Comparison of ENCODE assay signal across 1 cellular context in the genomic region with DNA sequence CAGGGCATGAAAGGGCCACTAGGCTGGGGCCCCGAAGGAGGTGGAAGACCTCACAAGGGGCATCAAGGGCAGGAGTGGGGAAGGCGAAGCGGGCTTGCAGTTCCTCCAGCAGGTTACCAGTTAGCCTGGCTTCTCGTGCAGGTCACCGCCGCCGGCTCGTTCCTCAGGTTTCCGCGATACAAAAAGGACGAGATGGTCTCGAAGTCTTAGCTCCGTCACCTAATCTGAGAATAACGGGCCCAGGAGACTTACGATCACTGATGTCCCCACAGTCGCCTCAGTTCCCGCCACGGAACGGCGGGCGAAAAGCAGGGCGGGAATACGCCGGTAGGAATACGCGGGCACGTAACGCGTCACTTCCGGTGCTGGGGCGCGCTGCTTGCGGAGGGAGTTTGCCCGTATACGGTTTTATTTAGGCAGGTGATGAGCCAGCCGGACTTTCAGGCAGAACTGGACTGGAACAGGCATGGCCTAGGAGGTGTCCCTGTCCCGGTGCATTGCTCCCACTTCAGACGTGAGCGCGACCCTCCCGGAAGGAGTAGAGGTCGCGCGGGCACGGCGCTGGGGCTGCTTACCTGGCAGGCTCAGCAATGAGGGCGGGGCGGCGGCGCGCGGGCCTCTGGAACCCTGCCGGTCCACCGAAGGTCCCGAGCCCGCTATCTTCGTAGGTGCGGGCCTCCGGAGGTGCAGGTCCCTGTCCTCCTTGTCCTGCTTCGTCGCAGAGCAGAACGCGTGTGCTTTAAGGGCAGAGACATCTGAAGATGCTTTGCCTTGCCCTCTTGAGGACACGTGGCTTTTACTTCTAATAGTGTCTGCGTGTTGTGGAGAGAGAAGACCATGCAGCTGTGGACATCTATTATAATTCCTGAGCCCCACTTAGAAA.
TF ChIP-seq lines count a peak whose summit lies in the region.

A gene with protein sequence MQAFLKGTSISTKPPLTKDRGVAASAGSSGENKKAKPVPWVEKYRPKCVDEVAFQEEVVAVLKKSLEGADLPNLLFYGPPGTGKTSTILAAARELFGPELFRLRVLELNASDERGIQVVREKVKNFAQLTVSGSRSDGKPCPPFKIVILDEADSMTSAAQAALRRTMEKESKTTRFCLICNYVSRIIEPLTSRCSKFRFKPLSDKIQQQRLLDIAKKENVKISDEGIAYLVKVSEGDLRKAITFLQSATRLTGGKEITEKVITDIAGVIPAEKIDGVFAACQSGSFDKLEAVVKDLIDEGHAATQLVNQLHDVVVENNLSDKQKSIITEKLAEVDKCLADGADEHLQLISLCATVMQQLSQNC (minus strand): TSS at position 310 of the 883 bp plus-strand sequence. CDS start 1,769 bp downstream, outside the sequence.

TF ChIP-seq in HepG2, 621 proteins besides CTCF, POLR2A, EP300 and RAD21 (continued from another document and continues in another):
- TF ChIP-seq, protein P1, sequence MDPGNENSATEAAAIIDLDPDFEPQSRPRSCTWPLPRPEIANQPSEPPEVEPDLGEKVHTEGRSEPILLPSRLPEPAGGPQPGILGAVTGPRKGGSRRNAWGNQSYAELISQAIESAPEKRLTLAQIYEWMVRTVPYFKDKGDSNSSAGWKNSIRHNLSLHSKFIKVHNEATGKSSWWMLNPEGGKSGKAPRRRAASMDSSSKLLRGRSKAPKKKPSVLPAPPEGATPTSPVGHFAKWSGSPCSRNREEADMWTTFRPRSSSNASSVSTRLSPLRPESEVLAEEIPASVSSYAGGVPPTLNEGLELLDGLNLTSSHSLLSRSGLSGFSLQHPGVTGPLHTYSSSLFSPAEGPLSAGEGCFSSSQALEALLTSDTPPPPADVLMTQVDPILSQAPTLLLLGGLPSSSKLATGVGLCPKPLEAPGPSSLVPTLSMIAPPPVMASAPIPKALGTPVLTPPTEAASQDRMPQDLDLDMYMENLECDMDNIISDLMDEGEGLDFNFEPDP (CRISPR knock-in tag; conservative IDR thresholded peaks at IDR 0.05) = 0 out of 2 replicates have a peak, but pooled peaks have one; percentile 86
- TF ChIP-seq MXI1 (IDR thresholded peaks at IDR 0.05; ENCODE audit: borderline replicate concordance, low read depth, low read length) (peak; percentile 43; the same call in 1 of the 3 replicates), XRCC5 (optimal IDR thresholded peaks at IDR 0.05; ENCODE audit: low read length) (peak; percentile 73), ZNF33A (CRISPR knock-in tag; IDR thresholded peaks at IDR 0.05; ENCODE audit: borderline replicate concordance) (no peak), RNF2 (conservative IDR thresholded peaks at IDR 0.05; ENCODE audit: low read depth) (no peak), ZSCAN21 (CRISPR knock-in tag; IDR thresholded peaks at IDR 0.05; ENCODE audit: borderline replicate concordance) (peak; percentile 44; the same call in 1 of the 2 replicates), STAG1 (CRISPR knock-in tag; IDR thresholded peaks at IDR 0.05) (0 out of 2 replicates have a peak, but pooled peaks have one; percentile 1), REPIN1 (CRISPR knock-in tag; IDR thresholded peaks at IDR 0.05; ENCODE audit: borderline replicate concordance, low read depth) (peak; percentile 76; the same call in 1 of the 2 replicates), ZNF782 (CRISPR knock-in tag; IDR thresholded peaks at IDR 0.05; ENCODE audit: borderline replicate concordance) (no peak), ZNF367 (CRISPR knock-in tag; IDR thresholded peaks at IDR 0.05; ENCODE audit: borderline replicate concordance) (no peak), FOXJ3 (CRISPR knock-in tag; IDR thresholded peaks at IDR 0.05; ENCODE audit: borderline replicate concordance) (no peak), CHD2 (IDR thresholded peaks at IDR 0.05; ENCODE audit: low read depth, low read length) (no peak), ZNF326 (CRISPR knock-in tag; IDR thresholded peaks at IDR 0.05; ENCODE audit: borderline replicate concordance) (no peak), MAFF (IDR thresholded peaks at IDR 0.05; ENCODE audit: low read depth, low read length) (no peak), ATF1 (CRISPR knock-in tag; IDR thresholded peaks at IDR 0.05) (peak; percentile 95), REL (CRISPR knock-in tag; conservative IDR thresholded peaks at IDR 0.05) (0 out of 2 replicates have a peak, but pooled peaks have one; percentile 68), ONECUT2 (CRISPR knock-in tag; IDR thresholded peaks at IDR 0.05) (no peak)
- TF ChIP-seq, protein P2, sequence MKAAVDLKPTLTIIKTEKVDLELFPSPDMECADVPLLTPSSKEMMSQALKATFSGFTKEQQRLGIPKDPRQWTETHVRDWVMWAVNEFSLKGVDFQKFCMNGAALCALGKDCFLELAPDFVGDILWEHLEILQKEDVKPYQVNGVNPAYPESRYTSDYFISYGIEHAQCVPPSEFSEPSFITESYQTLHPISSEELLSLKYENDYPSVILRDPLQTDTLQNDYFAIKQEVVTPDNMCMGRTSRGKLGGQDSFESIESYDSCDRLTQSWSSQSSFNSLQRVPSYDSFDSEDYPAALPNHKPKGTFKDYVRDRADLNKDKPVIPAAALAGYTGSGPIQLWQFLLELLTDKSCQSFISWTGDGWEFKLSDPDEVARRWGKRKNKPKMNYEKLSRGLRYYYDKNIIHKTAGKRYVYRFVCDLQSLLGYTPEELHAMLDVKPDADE (CRISPR knock-in tag; IDR thresholded peaks at IDR 0.05) = no peak
- TF ChIP-seq, protein P3, sequence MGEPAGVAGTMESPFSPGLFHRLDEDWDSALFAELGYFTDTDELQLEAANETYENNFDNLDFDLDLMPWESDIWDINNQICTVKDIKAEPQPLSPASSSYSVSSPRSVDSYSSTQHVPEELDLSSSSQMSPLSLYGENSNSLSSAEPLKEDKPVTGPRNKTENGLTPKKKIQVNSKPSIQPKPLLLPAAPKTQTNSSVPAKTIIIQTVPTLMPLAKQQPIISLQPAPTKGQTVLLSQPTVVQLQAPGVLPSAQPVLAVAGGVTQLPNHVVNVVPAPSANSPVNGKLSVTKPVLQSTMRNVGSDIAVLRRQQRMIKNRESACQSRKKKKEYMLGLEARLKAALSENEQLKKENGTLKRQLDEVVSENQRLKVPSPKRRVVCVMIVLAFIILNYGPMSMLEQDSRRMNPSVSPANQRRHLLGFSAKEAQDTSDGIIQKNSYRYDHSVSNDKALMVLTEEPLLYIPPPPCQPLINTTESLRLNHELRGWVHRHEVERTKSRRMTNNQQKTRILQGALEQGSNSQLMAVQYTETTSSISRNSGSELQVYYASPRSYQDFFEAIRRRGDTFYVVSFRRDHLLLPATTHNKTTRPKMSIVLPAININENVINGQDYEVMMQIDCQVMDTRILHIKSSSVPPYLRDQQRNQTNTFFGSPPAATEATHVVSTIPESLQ (CRISPR knock-in tag; conservative IDR thresholded peaks at IDR 0.05) = no peak
- TF ChIP-seq, protein P4, sequence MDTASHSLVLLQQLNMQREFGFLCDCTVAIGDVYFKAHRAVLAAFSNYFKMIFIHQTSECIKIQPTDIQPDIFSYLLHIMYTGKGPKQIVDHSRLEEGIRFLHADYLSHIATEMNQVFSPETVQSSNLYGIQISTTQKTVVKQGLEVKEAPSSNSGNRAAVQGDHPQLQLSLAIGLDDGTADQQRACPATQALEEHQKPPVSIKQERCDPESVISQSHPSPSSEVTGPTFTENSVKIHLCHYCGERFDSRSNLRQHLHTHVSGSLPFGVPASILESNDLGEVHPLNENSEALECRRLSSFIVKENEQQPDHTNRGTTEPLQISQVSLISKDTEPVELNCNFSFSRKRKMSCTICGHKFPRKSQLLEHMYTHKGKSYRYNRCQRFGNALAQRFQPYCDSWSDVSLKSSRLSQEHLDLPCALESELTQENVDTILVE (CRISPR knock-in tag; IDR thresholded peaks at IDR 0.05) = peak; percentile 85
- TF ChIP-seq, protein P5, sequence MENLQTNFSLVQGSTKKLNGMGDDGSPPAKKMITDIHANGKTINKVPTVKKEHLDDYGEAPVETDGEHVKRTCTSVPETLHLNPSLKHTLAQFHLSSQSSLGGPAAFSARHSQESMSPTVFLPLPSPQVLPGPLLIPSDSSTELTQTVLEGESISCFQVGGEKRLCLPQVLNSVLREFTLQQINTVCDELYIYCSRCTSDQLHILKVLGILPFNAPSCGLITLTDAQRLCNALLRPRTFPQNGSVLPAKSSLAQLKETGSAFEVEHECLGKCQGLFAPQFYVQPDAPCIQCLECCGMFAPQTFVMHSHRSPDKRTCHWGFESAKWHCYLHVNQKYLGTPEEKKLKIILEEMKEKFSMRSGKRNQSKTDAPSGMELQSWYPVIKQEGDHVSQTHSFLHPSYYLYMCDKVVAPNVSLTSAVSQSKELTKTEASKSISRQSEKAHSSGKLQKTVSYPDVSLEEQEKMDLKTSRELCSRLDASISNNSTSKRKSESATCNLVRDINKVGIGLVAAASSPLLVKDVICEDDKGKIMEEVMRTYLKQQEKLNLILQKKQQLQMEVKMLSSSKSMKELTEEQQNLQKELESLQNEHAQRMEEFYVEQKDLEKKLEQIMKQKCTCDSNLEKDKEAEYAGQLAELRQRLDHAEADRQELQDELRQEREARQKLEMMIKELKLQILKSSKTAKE (CRISPR knock-in tag; IDR thresholded peaks at IDR 0.05; ENCODE audit: borderline replicate concordance) = no peak
- TF ChIP-seq, protein P6, sequence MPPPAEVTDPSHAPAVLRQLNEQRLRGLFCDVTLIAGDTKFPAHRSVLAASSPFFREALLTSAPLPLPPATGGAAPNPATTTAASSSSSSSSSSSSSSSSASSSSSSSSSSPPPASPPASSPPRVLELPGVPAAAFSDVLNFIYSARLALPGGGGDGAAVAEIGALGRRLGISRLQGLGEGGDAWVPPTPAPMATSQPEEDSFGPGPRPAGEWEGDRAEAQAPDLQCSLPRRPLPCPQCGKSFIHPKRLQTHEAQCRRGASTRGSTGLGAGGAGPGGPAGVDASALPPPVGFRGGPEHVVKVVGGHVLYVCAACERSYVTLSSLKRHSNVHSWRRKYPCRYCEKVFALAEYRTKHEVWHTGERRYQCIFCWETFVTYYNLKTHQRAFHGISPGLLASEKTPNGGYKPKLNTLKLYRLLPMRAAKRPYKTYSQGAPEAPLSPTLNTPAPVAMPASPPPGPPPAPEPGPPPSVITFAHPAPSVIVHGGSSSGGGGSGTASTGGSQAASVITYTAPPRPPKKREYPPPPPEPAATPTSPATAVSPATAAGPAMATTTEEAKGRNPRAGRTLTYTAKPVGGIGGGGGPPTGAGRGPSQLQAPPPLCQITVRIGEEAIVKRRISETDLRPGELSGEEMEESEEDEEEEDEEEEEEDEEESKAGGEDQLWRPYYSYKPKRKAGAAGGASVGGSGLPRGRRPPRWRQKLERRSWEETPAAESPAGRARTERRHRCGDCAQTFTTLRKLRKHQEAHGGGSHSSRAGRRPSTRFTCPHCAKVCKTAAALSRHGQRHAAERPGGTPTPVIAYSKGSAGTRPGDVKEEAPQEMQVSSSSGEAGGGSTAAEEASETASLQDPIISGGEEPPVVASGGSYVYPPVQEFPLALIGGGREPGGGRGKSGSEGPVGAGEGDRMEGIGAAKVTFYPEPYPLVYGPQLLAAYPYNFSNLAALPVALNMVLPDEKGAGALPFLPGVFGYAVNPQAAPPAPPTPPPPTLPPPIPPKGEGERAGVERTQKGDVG (CRISPR knock-in tag; IDR thresholded peaks at IDR 0.05; ENCODE audit: borderline replicate concordance) = peak; percentile 69; the same call in 1 of the 2 replicates
- TF ChIP-seq, protein P7, sequence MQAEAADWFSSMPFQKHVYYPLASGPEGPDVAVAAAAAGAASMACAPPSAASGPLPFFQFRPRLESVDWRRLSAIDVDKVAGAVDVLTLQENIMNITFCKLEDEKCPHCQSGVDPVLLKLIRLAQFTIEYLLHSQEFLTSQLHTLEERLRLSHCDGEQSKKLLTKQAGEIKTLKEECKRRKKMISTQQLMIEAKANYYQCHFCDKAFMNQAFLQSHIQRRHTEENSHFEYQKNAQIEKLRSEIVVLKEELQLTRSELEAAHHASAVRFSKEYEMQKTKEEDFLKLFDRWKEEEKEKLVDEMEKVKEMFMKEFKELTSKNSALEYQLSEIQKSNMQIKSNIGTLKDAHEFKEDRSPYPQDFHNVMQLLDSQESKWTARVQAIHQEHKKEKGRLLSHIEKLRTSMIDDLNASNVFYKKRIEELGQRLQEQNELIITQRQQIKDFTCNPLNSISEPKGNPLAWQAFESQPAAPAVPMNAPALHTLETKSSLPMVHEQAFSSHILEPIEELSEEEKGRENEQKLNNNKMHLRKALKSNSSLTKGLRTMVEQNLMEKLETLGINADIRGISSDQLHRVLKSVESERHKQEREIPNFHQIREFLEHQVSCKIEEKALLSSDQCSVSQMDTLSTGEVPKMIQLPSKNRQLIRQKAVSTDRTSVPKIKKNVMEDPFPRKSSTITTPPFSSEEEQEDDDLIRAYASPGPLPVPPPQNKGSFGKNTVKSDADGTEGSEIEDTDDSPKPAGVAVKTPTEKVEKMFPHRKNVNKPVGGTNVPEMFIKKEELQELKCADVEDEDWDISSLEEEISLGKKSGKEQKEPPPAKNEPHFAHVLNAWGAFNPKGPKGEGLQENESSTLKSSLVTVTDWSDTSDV (CRISPR knock-in tag; IDR thresholded peaks at IDR 0.05) = peak; percentile 77; the same call in 1 of the 2 replicates
- TF ChIP-seq, protein P8, sequence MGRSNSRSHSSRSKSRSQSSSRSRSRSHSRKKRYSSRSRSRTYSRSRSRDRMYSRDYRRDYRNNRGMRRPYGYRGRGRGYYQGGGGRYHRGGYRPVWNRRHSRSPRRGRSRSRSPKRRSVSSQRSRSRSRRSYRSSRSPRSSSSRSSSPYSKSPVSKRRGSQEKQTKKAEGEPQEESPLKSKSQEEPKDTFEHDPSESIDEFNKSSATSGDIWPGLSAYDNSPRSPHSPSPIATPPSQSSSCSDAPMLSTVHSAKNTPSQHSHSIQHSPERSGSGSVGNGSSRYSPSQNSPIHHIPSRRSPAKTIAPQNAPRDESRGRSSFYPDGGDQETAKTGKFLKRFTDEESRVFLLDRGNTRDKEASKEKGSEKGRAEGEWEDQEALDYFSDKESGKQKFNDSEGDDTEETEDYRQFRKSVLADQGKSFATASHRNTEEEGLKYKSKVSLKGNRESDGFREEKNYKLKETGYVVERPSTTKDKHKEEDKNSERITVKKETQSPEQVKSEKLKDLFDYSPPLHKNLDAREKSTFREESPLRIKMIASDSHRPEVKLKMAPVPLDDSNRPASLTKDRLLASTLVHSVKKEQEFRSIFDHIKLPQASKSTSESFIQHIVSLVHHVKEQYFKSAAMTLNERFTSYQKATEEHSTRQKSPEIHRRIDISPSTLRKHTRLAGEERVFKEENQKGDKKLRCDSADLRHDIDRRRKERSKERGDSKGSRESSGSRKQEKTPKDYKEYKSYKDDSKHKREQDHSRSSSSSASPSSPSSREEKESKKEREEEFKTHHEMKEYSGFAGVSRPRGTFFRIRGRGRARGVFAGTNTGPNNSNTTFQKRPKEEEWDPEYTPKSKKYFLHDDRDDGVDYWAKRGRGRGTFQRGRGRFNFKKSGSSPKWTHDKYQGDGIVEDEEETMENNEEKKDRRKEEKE (IDR thresholded peaks at IDR 0.05) = no peak
